Comparison of ENCODE assay signal across 8 cellular contexts in the genomic region with DNA sequence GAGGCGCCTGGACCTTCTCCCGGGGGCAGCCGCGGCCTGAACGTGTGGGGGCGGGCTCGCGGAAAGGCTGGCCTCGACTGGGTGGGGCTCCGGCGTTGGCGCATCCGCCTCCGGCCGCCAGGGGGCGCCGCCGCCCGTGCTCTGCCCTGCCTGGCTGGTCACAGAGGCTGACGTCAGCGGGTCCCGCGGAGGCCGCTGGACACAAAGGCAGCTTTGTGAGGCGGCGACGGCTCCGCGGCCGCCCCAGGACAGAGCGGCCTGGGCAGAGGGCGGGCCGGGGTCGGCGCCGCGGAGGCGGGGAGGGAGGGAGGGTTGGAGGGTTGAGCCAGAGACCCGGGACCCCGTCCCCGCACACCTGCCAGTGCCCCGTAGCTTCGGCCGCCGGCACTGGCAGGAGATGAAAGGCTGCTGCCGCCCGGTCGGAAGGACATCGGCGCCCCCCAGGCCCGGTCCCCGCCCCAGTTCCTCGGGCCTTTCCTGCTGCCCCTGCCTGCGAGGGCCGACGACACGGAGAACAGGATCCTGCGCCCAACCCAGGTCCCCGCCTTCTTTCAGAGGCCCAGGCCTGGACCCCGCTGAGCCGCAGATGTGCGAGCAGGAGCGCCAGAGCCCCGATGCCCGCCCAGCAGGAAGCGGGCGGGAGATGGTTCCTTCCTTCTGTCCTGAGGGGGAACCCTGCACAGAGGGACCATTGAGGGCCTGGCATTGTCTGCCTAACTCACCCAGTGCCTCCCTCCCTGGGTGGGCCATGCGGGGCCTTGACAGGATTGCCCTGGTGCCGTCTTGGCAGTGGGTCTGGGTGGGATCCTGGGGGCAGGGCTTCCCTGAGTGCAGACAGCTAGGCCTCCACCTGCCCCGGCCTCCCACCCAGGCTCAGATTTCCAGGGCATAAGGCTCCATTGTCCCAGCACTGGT. TPM values are rescaled to one million over a fixed set of nuclear protein-coding genes. Genes with fewer than 3 reads are reported as not detected.
A peak's percentile ranks its signal among the peaks of the same experiment; 100 is the strongest.
DNase-seq lines count a peak whose midpoint lies in the region; ATAC-seq and TF ChIP-seq lines count a peak whose summit lies in the region.

No MANE protein-coding gene starts in this region.

- no peaks in the 10 kb centered on the region for H3K27me3 ChIP-seq in right lobe of liver

- H3K9me3 Mint-ChIP-seq in dendritic cell treated with granulocyte-macrophage colony-stimulating factor and Interleukin-4, amounts not matched to agents 40 ng/mL and 50 ng/mL, for 4 days, result no peaks in the 10 kb centered on the region

- no CpG with 5 or more reads among the region's 70 CpGs for WGBS in right lobe of liver (ENCODE audit: insufficient coverage, low coverage, low lambda C conversion rate, missing lambda C conversion rate)

- peak overlapping the region; percentile 62 for H3K4me3 Mint-ChIP-seq in dendritic cell treated with granulocyte-macrophage colony-stimulating factor and Interleukin-4, amounts not matched to agents 40 ng/mL and 50 ng/mL, for 4 days

- H3K4me1 Mint-ChIP-seq in dendritic cell treated with granulocyte-macrophage colony-stimulating factor and Interleukin-4, amounts not matched to agents 40 ng/mL and 50 ng/mL, for 4 days (ENCODE audit: low read depth), result peaks cover 63% of the 10 kb centered on the region

- H3K36me3 Mint-ChIP-seq in dendritic cell treated with granulocyte-macrophage colony-stimulating factor and Interleukin-4, amounts not matched to agents 40 ng/mL and 50 ng/mL, for 4 days (ENCODE audit: low read depth), result peaks cover 70% of the 10 kb centered on the region

- H3K4me3 ChIP-seq in AG04449 (ENCODE audit: low read depth, low read length), result peak overlapping the region; percentile 57
- peak overlapping the region; percentile 52 to 60 (median 56) for H3K4me3 ChIP-seq in right lobe of liver

- H3K27ac ChIP-seq in right lobe of liver, result peak overlapping the region; percentile 91 to 95 (median 95)

- TF ChIP-seq POLR2A in right lobe of liver (IDR thresholded peaks at IDR 0.05), result peak; percentile 69

- CTCF ChIA-PET in AG04449 (lab: Yijun Ruan, JAX), result interaction anchor here (0.7 to 47.4 kb wide), 9 partner anchors 5 to 67 kb away, joined by 3 to 1609 read pairs (median 10); a partner anchor contains a TSS

- intact Hi-C loops in dendritic cell treated with granulocyte-macrophage colony-stimulating factor and Interleukin-4, amounts not matched to agents 40 ng/mL and 50 ng/mL, for 4 days (cut with micrococcal nuclease), result no loop called here
- intact Hi-C loops in right lobe of liver (cut with DNase I), result loop anchor here in 1 of 2 donors (10.0 kb wide), 1 partner anchor 135 kb away; no protein-coding TSS in a partner anchor

- peaks cover 0 to 13% (median 2%) of the 10 kb centered on the region in 4 donors for H3K4me1 ChIP-seq in right lobe of liver

- no peaks in the 10 kb centered on the region for H3K9me3 ChIP-seq in right lobe of liver

- POLR2A ChIA-PET in AG04449 (lab: Yijun Ruan, JAX), result interaction anchor here (1.0 to 1.2 kb wide), 4 partner anchors 9 to 24 kb away, joined by 3 to 6 read pairs (median 4); a partner anchor contains a TSS

- H3K36me3 ChIP-seq in right lobe of liver, result peaks cover 0 to 24% (median 18%) of the 10 kb centered on the region in 4 donors

- TF ChIP-seq CTCF in AG04449 (IDR thresholded peaks at IDR 0.05; ENCODE audit: insufficient read depth, low read length, missing control alignments) (peak; percentile 94), right lobe of liver (IDR thresholded peaks at IDR 0.05) (peak; percentile 97 to 99 (median 98))

- H3K27ac Mint-ChIP-seq in dendritic cell treated with granulocyte-macrophage colony-stimulating factor and Interleukin-4, amounts not matched to agents 40 ng/mL and 50 ng/mL, for 4 days, result peak overlapping the region; percentile 71

- peak; percentile 82 for ATAC-seq in GM18520 (IDR thresholded peaks at IDR 0.05; ENCODE audit: unreplicated experiment)
- peak; percentile 86 for ATAC-seq in HG03066 (IDR thresholded peaks at IDR 0.05; ENCODE audit: low read depth, unreplicated experiment)
- peak; percentile 83 to 96 (median 90) for ATAC-seq in right lobe of liver

- no peak for DNase-seq in AG04449 (ENCODE audit: low read depth, low spot score)
- DNase-seq in NCI-H510A treated with DMSO at 0.1 percent for 48 hours (lab: John Stamatoyannopoulos, UW), result peak; percentile 58
- peak; percentile 74 for DNase-seq in activated CD4-positive, alpha-beta T cell treated with anti-CD3 and anti-CD28 coated beads, Interleukin-2, amount 50 U/mL, for 1 hour
- peak; percentile 94 to 96 (median 95) for DNase-seq in right lobe of liver
- DNase-seq in stimulated activated CD4-positive, alpha-beta T cell treated with anti-CD3 and anti-CD28 coated beads, Interleukin-4, amount 100 ng/mL, for 24 hours, result peak; percentile 77

- H3K27me3 Mint-ChIP-seq in dendritic cell treated with granulocyte-macrophage colony-stimulating factor and Interleukin-4, amounts not matched to agents 40 ng/mL and 50 ng/mL, for 4 days, result peaks cover 5% of the 10 kb centered on the region

RNA-seq across cellular contexts. Expression of a gene that starts 8.7 kb away (rescaled TPM):
- 1 to 10 TPM; 1.7 to 4.5 (median 2.6) TPM for total RNA-seq in right lobe of liver

RNA-seq across cellular contexts. Expression of a gene that starts 18.6 kb away (rescaled TPM):
- total RNA-seq in right lobe of liver, result not detected

RNA-seq across cellular contexts. Expression of a gene that starts 24.3 kb away (rescaled TPM):
- 100 to 1,000 TPM in 2 of 6 experiments, 10 to 100 TPM in 4; 73.3 to 125 (median 98.7) TPM for total RNA-seq in right lobe of liver

RNA-seq across cellular contexts. Expression of a gene that starts 31.9 kb away (rescaled TPM):
- 10 to 100 TPM; 40.8 to 71.0 (median 56.3) TPM for total RNA-seq in right lobe of liver

RNA-seq across cellular contexts. Expression of a gene that starts 38.9 kb away (rescaled TPM):
- 1 to 10 TPM; 1.8 to 7.5 (median 3.1) TPM for total RNA-seq in right lobe of liver
